In genomic region chrX:16892504-16893362, GRCh38 we compare ENCODE assay signal across 1 cellular context.
A peak's percentile ranks its signal among the peaks of the same experiment; 100 is the strongest.
TF ChIP-seq lines count a peak whose summit lies in the region.

No MANE protein-coding gene starts in this region.

TF ChIP-seq in K562, 482 proteins besides CTCF, POLR2A, EP300 and RAD21 (continued from another document):
- TF ChIP-seq MGA (IDR thresholded peaks at IDR 0.05) (no peak), E2F3 (CRISPR knock-in tag; IDR thresholded peaks at IDR 0.05) (no peak), ZNF143 (CRISPR knock-in tag; IDR thresholded peaks at IDR 0.05) (no peak), STAT5A (IDR thresholded peaks at IDR 0.05; ENCODE audit: borderline replicate concordance, low read length) (no peak), SP1 (CRISPR knock-in tag; IDR thresholded peaks at IDR 0.05) (no peak), ILK (tag; IDR thresholded peaks at IDR 0.05; ENCODE audit: borderline replicate concordance, low read depth) (no peak), TBP (optimal IDR thresholded peaks at IDR 0.05; ENCODE audit: low read depth, low read length) (peak; percentile 14), ZNF146 (CRISPR knock-in tag; IDR thresholded peaks at IDR 0.05; ENCODE audit: unreplicated experiment) (no peak), CTBP1 (IDR thresholded peaks at IDR 0.05; ENCODE audit: borderline replicate concordance) (peak; percentile 39; the same call in 1 of the 2 replicates), ATF2 (CRISPR knock-in tag; IDR thresholded peaks at IDR 0.05) (no peak), GTF2E2 (tag; IDR thresholded peaks at IDR 0.05) (no peak), NCOA2 (IDR thresholded peaks at IDR 0.05; ENCODE audit: partially characterized antibody in 2 of 2) (no peak), SOX6 (IDR thresholded peaks at IDR 0.05) (0 out of 2 replicates have a peak, but pooled peaks have one; percentile 10), EGR1 (conservative IDR thresholded peaks at IDR 0.05) (no peak), ZNF239 (CRISPR knock-in tag; IDR thresholded peaks at IDR 0.05) (no peak), ZC3H11A (IDR thresholded peaks at IDR 0.05; ENCODE audit: low read depth, low read length) (no peak), FIP1L1 (IDR thresholded peaks at IDR 0.05; ENCODE audit: low read depth, low read length, poor library complexity, severe bottlenecking) (no peak), PREB (CRISPR knock-in tag; IDR thresholded peaks at IDR 0.05) (no peak), ESRRB (CRISPR knock-in tag; IDR thresholded peaks at IDR 0.05; ENCODE audit: borderline replicate concordance) (no peak), ELK1 (CRISPR knock-in tag; IDR thresholded peaks at IDR 0.05) (no peak), E2F8 (IDR thresholded peaks at IDR 0.05; ENCODE audit: low read depth, partially characterized antibody) (peak; percentile 30), ARID3A (IDR thresholded peaks at IDR 0.05; ENCODE audit: borderline replicate concordance, low read depth, low read length) (no peak), SMC3 (conservative IDR thresholded peaks at IDR 0.05; ENCODE audit: insufficient read depth, low read depth, low read length) (peak; percentile 48), PKNOX1 (IDR thresholded peaks at IDR 0.05) (no peak)
